Comparison of ENCODE assay signal across 8 cellular contexts in genomic region chr20:64055893-64056638, GRCh38. TPM values are rescaled to one million over a fixed set of nuclear protein-coding genes. Genes with fewer than 3 reads are reported as not detected.
DNase-seq lines count a peak whose midpoint lies in the region; ATAC-seq and TF ChIP-seq lines count a peak whose summit lies in the region.
"Had no signal": no experiment of that assay in that cellular context is flagged by ENCODE, and none has a peak within 500 bp of the region (broad histone marks: within the 10 kb centered on the region; RNA-seq: fewer than 3 reads in every experiment).

No MANE protein-coding gene starts in this region.

- DNase-seq in GM10248 (ENCODE audit: extremely low spot score) (peak; percentile 63), amniotic epithelial cell (ENCODE audit: low read depth) (peak; percentile 58), KG1 (lab: John Stamatoyannopoulos, UW) (no peak)
- no peak for DNase-seq in CD4-positive, alpha-beta T cell
- DNase-seq: NCI-H1417 treated with DMSO at 0.1 percent for 48 hours had no signal

- H3K27ac ChIP-seq in mesodermal cell (ENCODE audit: low read depth, low read length, severe bottlenecking): peak overlapping the region; percentile 23
- H3K27ac ChIP-seq in CD4-positive, alpha-beta T cell (ENCODE audit: low read depth, low read length): no peak overlapping the region
- H3K27ac ChIP-seq: epithelial cell of prostate had no signal

- peaks cover 25% of the 10 kb centered on the region for H3K27me3 Mint-ChIP-seq in CD4-positive, alpha-beta T cell

- no peaks in the 10 kb centered on the region for H3K36me3 Mint-ChIP-seq in CD4-positive, alpha-beta T cell (ENCODE audit: low read depth)

- peaks cover 31% of the 10 kb centered on the region for H3K4me1 ChIP-seq in mesodermal cell (ENCODE audit: control insufficient read depth, insufficient read depth, low read length, poor library complexity, severe bottlenecking)

- no peaks in the 10 kb centered on the region for H3K9me3 Mint-ChIP-seq in CD4-positive, alpha-beta T cell

- CTCF ChIA-PET in GM10248 (lab: Yijun Ruan, JAX): interaction anchor here (1.2 to 7.8 kb wide), 6 partner anchors 16 to 191 kb away, joined by 3 to 69 read pairs (median 5); partner anchors contain the start of gene TPD52L2
- CTCF ChIA-PET in CD4-positive, alpha-beta T cell (lab: Charles Lee): no interaction called here

- POLR2A ChIA-PET in GM10248 (lab: Yijun Ruan, JAX): no interaction called here
- POLR2A ChIA-PET in CD4-positive, alpha-beta T cell (lab: Charles Lee): interaction anchor here (1.3 to 2.8 kb wide), 3 partner anchors 12 to 75 kb away, joined by 3 to 13 read pairs (median 6); partner anchors contain the start of gene PRPF6

- no peaks in the 10 kb centered on the region for H3K9me3 ChIP-seq in mesodermal cell (ENCODE audit: control insufficient read depth, low read length)
- H3K9me3 ChIP-seq in CD4-positive, alpha-beta T cell (ENCODE audit: control insufficient read depth, low read length): no peaks in the 10 kb centered on the region

- peaks cover 4% of the 10 kb centered on the region for H3K4me1 Mint-ChIP-seq in CD4-positive, alpha-beta T cell (ENCODE audit: low read depth)

- peaks cover 24% of the 10 kb centered on the region for H3K27me3 ChIP-seq in CD4-positive, alpha-beta T cell (ENCODE audit: control insufficient read depth, insufficient read depth, low read length)

- no peaks in the 10 kb centered on the region for H3K36me3 ChIP-seq in mesodermal cell (ENCODE audit: control insufficient read depth, insufficient read depth, low read length)

- ATAC-seq in CD4-positive, alpha-beta T cell (ENCODE audit: poor library complexity): no peak
- ATAC-seq in GM19452 (IDR thresholded peaks at IDR 0.05; ENCODE audit: unreplicated experiment): no peak

- TF ChIP-seq CTCF in GM10248 (IDR thresholded peaks at IDR 0.05; ENCODE audit: control extremely low read depth, extremely low read depth, low read depth, missing control alignments): no peak
- TF ChIP-seq CTCF in CD4-positive, alpha-beta T cell (IDR thresholded peaks at IDR 0.05): no peak

- no peak overlapping the region for H3K4me3 Mint-ChIP-seq in CD4-positive, alpha-beta T cell

- WGBS in mesodermal cell (ENCODE audit: insufficient coverage in 2 of 2), 2 experiments: 82% methylated on average over 17 to 22 of the region's 22 CpGs

- no peak overlapping the region for H3K27ac Mint-ChIP-seq in CD4-positive, alpha-beta T cell

- no peak overlapping the region for H3K4me3 ChIP-seq in mesodermal cell (ENCODE audit: extremely low read depth, insufficient read depth, low read length, poor library complexity, severe bottlenecking)

- intact Hi-C loops in CD4-positive, alpha-beta T cell (cut with DNase I, micrococcal nuclease): loop anchor here in 1 of 2 experiments (2.0 kb wide), 1 partner anchor 269 kb away; no protein-coding TSS in a partner anchor

RNA-seq across cellular contexts. Expression of gene SOX18, which starts 6.6 kb away (rescaled TPM):
- 30.3 TPM for polyA plus RNA-seq in mesodermal cell (2013, experiment 1 of 2)
- 18.1 TPM for polyA plus RNA-seq in mesodermal cell (2013, experiment 2 of 2)
- total RNA-seq in CD4-positive, alpha-beta T cell: not detected

RNA-seq across cellular contexts. Expression of gene TCEA2, which starts 6.9 kb away (rescaled TPM):
- 83.7 TPM for polyA plus RNA-seq in mesodermal cell (2013, experiment 1 of 2)
- 77.5 TPM for polyA plus RNA-seq in mesodermal cell (2013, experiment 2 of 2)
- 10 to 100 TPM; 28.4 to 29.9 TPM for total RNA-seq in CD4-positive, alpha-beta T cell

RNA-seq across cellular contexts. Expression of gene C20orf204, which starts 20.1 kb away (rescaled TPM):
- 1.7 TPM for polyA plus RNA-seq in mesodermal cell (2013, experiment 1 of 2)
- 0.66 TPM for polyA plus RNA-seq in mesodermal cell (2013, experiment 2 of 2)
- 1 to 10 TPM; 6.1 to 6.4 TPM for total RNA-seq in CD4-positive, alpha-beta T cell

RNA-seq across cellular contexts. Expression of gene RGS19, which starts 23.3 kb away (rescaled TPM):
- 12.9 TPM for polyA plus RNA-seq in mesodermal cell (2013, experiment 1 of 2)
- 12.2 TPM for polyA plus RNA-seq in mesodermal cell (2013, experiment 2 of 2)
- total RNA-seq in CD4-positive, alpha-beta T cell: 10 to 100 TPM in 1 of 2 experiments, 1 to 10 TPM in 1; 9.7 to 14.8 TPM

RNA-seq across cellular contexts. Expression of gene OPRL1, which starts 23.8 kb away (rescaled TPM):
- 4.6 TPM for polyA plus RNA-seq in mesodermal cell (2013, experiment 1 of 2)
- polyA plus RNA-seq in mesodermal cell (2013, experiment 2 of 2): 3.4 TPM
- 1 to 10 TPM; 1.0 to 1.2 TPM for total RNA-seq in CD4-positive, alpha-beta T cell

Comparison
In these comparisons a context has a peak if more than half of its experiments do, and no peak if none do; other contexts are left out.
1. DNase-seq: peak in GM10248 (single experiment) and amniotic epithelial cell (single experiment); none in KG1 (single experiment) and CD4-positive, alpha-beta T cell (0 of 10).